ENCODE assay signal across 2 cellular contexts in the genomic region with DNA sequence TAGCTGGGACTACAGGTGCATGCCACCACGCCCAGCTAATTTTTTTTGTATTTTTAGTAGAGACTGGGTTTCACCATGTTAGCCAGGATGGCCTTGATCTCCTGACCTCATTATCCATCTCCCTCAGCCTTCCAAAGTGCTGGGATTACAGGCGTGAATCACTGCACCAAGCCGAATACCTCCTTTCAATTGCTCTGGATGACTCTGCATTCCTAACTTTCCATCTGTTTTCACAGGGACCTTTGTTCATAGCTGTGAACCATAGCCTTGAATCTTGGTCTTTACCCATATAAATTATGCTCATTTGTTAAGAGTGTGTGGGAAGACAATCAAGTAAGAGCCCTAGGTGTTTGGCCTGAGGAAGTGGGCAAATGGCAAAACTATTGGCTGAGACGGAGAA.
TF ChIP-seq lines count a peak whose summit lies in the region.

No MANE protein-coding gene starts in this region.

TF ChIP-seq in HepG2, 621 proteins besides CTCF, POLR2A, EP300 and RAD21:
- TF ChIP-seq ZNF704 (CRISPR knock-in tag; IDR thresholded peaks at IDR 0.05; ENCODE audit: borderline replicate concordance): no peak
- no peak for TF ChIP-seq ZSCAN22 (CRISPR knock-in tag; IDR thresholded peaks at IDR 0.05)
- no peak for TF ChIP-seq HOXA9 (CRISPR knock-in tag; IDR thresholded peaks at IDR 0.05; ENCODE audit: borderline replicate concordance)
- TF ChIP-seq SIN3A (IDR thresholded peaks at IDR 0.05; ENCODE audit: borderline replicate concordance, low read depth, low read length): no peak
- TF ChIP-seq, protein P1, sequence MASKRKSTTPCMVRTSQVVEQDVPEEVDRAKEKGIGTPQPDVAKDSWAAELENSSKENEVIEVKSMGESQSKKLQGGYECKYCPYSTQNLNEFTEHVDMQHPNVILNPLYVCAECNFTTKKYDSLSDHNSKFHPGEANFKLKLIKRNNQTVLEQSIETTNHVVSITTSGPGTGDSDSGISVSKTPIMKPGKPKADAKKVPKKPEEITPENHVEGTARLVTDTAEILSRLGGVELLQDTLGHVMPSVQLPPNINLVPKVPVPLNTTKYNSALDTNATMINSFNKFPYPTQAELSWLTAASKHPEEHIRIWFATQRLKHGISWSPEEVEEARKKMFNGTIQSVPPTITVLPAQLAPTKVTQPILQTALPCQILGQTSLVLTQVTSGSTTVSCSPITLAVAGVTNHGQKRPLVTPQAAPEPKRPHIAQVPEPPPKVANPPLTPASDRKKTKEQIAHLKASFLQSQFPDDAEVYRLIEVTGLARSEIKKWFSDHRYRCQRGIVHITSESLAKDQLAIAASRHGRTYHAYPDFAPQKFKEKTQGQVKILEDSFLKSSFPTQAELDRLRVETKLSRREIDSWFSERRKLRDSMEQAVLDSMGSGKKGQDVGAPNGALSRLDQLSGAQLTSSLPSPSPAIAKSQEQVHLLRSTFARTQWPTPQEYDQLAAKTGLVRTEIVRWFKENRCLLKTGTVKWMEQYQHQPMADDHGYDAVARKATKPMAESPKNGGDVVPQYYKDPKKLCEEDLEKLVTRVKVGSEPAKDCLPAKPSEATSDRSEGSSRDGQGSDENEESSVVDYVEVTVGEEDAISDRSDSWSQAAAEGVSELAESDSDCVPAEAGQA (IDR thresholded peaks at IDR 0.05; ENCODE audit: low read depth): no peak
- TF ChIP-seq, protein P1 (CRISPR knock-in tag; IDR thresholded peaks at IDR 0.05; ENCODE audit: borderline replicate concordance): no peak
- TF ChIP-seq CEBPZ (IDR thresholded peaks at IDR 0.05; ENCODE audit: low read length): no peak
- TF ChIP-seq NR2F6 (IDR thresholded peaks at IDR 0.05): 0 out of 2 replicates have a peak, but pooled peaks have one; percentile 19
- TF ChIP-seq NR2F6 (CRISPR knock-in tag; IDR thresholded peaks at IDR 0.05): no peak
- TF ChIP-seq ZNF530 (CRISPR knock-in tag; IDR thresholded peaks at IDR 0.05; ENCODE audit: low read depth): no peak
- TF ChIP-seq NR2F1 (CRISPR knock-in tag; IDR thresholded peaks at IDR 0.05): peak in 1 of 2 experiments; percentile 67; a peak in 3 of 4 replicates

TF ChIP-seq in H1, 55 proteins besides CTCF, POLR2A, EP300 and RAD21:
- no peak for TF ChIP-seq ZNF274 (IDR thresholded peaks at IDR 0.05; ENCODE audit: borderline replicate concordance, extremely low read depth, low read length)
- TF ChIP-seq HDAC6 (IDR thresholded peaks at IDR 0.05; ENCODE audit: low read depth, low read length): no peak
- no peak for TF ChIP-seq CHD7 (IDR thresholded peaks at IDR 0.05; ENCODE audit: insufficient replicate concordance, low read length)
- TF ChIP-seq CBX5 (IDR thresholded peaks at IDR 0.05; ENCODE audit: low read depth, low read length): no peak
- no peak for TF ChIP-seq RBBP5 (IDR thresholded peaks at IDR 0.05; ENCODE audit: borderline replicate concordance, low read depth, low read length)
- no peak for TF ChIP-seq NANOG (IDR thresholded peaks at IDR 0.05; ENCODE audit: insufficient read depth, low read depth, low read length, poor library complexity, severe bottlenecking)
- TF ChIP-seq ASH2L (IDR thresholded peaks at IDR 0.05; ENCODE audit: low read length): no peak
- no peak for TF ChIP-seq RFX5 (IDR thresholded peaks at IDR 0.05; ENCODE audit: borderline replicate concordance, low read depth, low read length)
- TF ChIP-seq HDAC2 (IDR thresholded peaks at IDR 0.05; ENCODE audit: borderline replicate concordance in 1 of 2, low read depth in 2 of 2, low read length in 2 of 2): no peak
- no peak for TF ChIP-seq ATF2 (IDR thresholded peaks at IDR 0.05; ENCODE audit: low read length)
- TF ChIP-seq SP4 (IDR thresholded peaks at IDR 0.05; ENCODE audit: low read length): no peak
- TF ChIP-seq E2F6 (IDR thresholded peaks at IDR 0.05): no peak
- TF ChIP-seq SIN3A (conservative IDR thresholded peaks at IDR 0.05 in 1 of 2, IDR thresholded peaks at IDR 0.05 in 1 of 2; ENCODE audit: low read depth in 1 of 2, low read length in 2 of 2): no peak
- no peak for TF ChIP-seq ATF3 (IDR thresholded peaks at IDR 0.05; ENCODE audit: insufficient read depth, low read depth, low read length)
- TF ChIP-seq CTBP2 (IDR thresholded peaks at IDR 0.05; ENCODE audit: borderline replicate concordance, insufficient read depth, insufficient read length, low read length): no peak
- no peak for TF ChIP-seq BCL11A (IDR thresholded peaks at IDR 0.05; ENCODE audit: low read depth in 2 of 2, low read length in 2 of 2)
- no peak for TF ChIP-seq RNF2 (IDR thresholded peaks at IDR 0.05; ENCODE audit: borderline replicate concordance, low read depth, low read length, missing control alignments, poor library complexity, severe bottlenecking)
- TF ChIP-seq BRCA1 (IDR thresholded peaks at IDR 0.05; ENCODE audit: low read depth, low read length): no peak
